ENCODE assay signal across 20 cellular contexts in the genomic region with DNA sequence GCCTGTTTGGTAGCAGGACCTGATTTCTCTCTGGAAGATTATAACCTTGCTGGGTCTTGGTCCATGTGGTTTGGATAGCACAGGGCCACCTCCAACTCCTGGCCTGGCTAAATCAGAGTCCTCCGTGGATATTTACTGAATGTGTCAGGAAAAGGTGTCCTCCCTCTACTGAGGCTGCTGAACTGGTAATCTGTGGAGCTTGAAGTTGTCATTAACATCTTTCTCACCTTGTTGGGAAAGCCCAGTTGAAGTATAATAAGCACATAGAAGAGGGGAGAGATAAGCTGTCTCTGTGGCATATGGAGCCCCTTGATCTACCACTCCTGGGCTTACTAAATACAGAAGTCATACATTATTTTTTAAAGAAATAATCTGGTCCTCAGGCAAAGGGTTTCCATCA.
DNase-seq lines count a peak whose midpoint lies in the region; ATAC-seq and TF ChIP-seq lines count a peak whose summit lies in the region.
"Had no signal": no experiment of that assay in that cellular context is flagged by ENCODE, and none has a peak within 500 bp of the region (broad histone marks: within the 10 kb centered on the region; RNA-seq: fewer than 3 reads in every experiment).

No MANE protein-coding gene starts in this region.

- H3K9me3 Mint-ChIP-seq in activated naive CD8-positive, alpha-beta T cell treated with anti-CD3 and anti-CD28 coated beads for 36 hours, result peaks cover 43% of the 10 kb centered on the region
- peaks cover 6% of the 10 kb centered on the region for H3K9me3 Mint-ChIP-seq in stimulated activated effector memory CD8-positive, alpha-beta T cell treated with anti-CD3 and anti-CD28 coated beads, Interleukin-12 subunit alpha, Interleukin-12 subunit beta, amount 100 ng/mL, for 72 hours

- H3K4me3 ChIP-seq in cardiac muscle cell (no peak overlapping the region), heart right ventricle (no peak overlapping the region)
- H3K4me3 ChIP-seq: GM12878, lung, upper lobe of left lung had no signal

- no peak overlapping the region for H3K4me3 Mint-ChIP-seq in activated naive CD8-positive, alpha-beta T cell treated with anti-CD3 and anti-CD28 coated beads for 36 hours
- peak overlapping the region; percentile 57 for H3K4me3 Mint-ChIP-seq in stimulated activated effector memory CD8-positive, alpha-beta T cell treated with anti-CD3 and anti-CD28 coated beads, Interleukin-12 subunit alpha, Interleukin-12 subunit beta, amount 100 ng/mL, for 72 hours

- TF ChIP-seq CTCF in cardiac muscle cell (IDR thresholded peaks at IDR 0.05; ENCODE audit: low read depth, low read length), result no peak
- no peak for TF ChIP-seq CTCF in heart right ventricle (IDR thresholded peaks at IDR 0.05)
- TF ChIP-seq CTCF in GM20000 (IDR thresholded peaks at IDR 0.05; ENCODE audit: extremely low read depth, missing control alignments), result no peak

- no peaks in the 10 kb centered on the region for H3K27me3 Mint-ChIP-seq in activated naive CD8-positive, alpha-beta T cell treated with anti-CD3 and anti-CD28 coated beads for 36 hours

- H3K36me3 Mint-ChIP-seq in activated naive CD8-positive, alpha-beta T cell treated with anti-CD3 and anti-CD28 coated beads for 36 hours, result peaks cover 35% of the 10 kb centered on the region
- peaks cover 21% of the 10 kb centered on the region for H3K36me3 Mint-ChIP-seq in stimulated activated effector memory CD8-positive, alpha-beta T cell treated with anti-CD3 and anti-CD28 coated beads, Interleukin-12 subunit alpha, Interleukin-12 subunit beta, amount 100 ng/mL, for 72 hours

- no peaks in the 10 kb centered on the region for H3K27me3 ChIP-seq in cardiac muscle cell
- no peaks in the 10 kb centered on the region for H3K27me3 ChIP-seq in heart right ventricle
- H3K27me3 ChIP-seq: upper lobe of left lung had no signal

- peaks cover 30% of the 10 kb centered on the region for H3K4me1 Mint-ChIP-seq in activated naive CD8-positive, alpha-beta T cell treated with anti-CD3 and anti-CD28 coated beads for 36 hours
- peaks cover 47% of the 10 kb centered on the region for H3K4me1 Mint-ChIP-seq in stimulated activated effector memory CD8-positive, alpha-beta T cell treated with anti-CD3 and anti-CD28 coated beads, Interleukin-12 subunit alpha, Interleukin-12 subunit beta, amount 100 ng/mL, for 72 hours

- DNase-seq in NCI-H82 (lab: John Stamatoyannopoulos, UW), result peak; percentile 10
- no peak for DNase-seq in NCI-H82 treated with DMSO at 0.1 percent for 48 hours (lab: John Stamatoyannopoulos, UW; ENCODE audit: unreplicated experiment)
- peak in 1 of 2 donors; percentile 69 for DNase-seq in cardiac muscle cell (ENCODE audit: low read depth in 1 of 2, low spot score in 1 of 2)
- no peak for DNase-seq in heart right ventricle
- DNase-seq in activated naive CD8-positive, alpha-beta T cell treated with anti-CD3 and anti-CD28 coated beads for 36 hours, result no peak
- no peak for DNase-seq in stimulated activated effector memory CD8-positive, alpha-beta T cell treated with anti-CD3 and anti-CD28 coated beads, Interleukin-12 subunit alpha, Interleukin-12 subunit beta, amount 100 ng/mL, for 72 hours (ENCODE audit: low spot score in 2 of 2)
- DNase-seq in GM20000 (ENCODE audit: low spot score), result no peak
- DNase-seq: activated gamma-delta T cell treated with Interleukin-2 at 50 U/mL for 16 hours, anterior cingulate cortex, COR-L47, dermis blood vessel endothelial cell, kidney, NCI-H2029 treated with DMSO at 0.1 percent for 48 hours, NCI-H226, upper lobe of left lung had no signal

- H3K27ac Mint-ChIP-seq in activated naive CD8-positive, alpha-beta T cell treated with anti-CD3 and anti-CD28 coated beads for 36 hours, result peak overlapping the region; percentile 46
- peak overlapping the region; percentile 90 for H3K27ac Mint-ChIP-seq in stimulated activated effector memory CD8-positive, alpha-beta T cell treated with anti-CD3 and anti-CD28 coated beads, Interleukin-12 subunit alpha, Interleukin-12 subunit beta, amount 100 ng/mL, for 72 hours

- no peaks in the 10 kb centered on the region for H3K36me3 ChIP-seq in cardiac muscle cell
- H3K36me3 ChIP-seq in heart right ventricle, result no peaks in the 10 kb centered on the region
- H3K36me3 ChIP-seq: upper lobe of left lung had no signal

- 11 to 38% methylated on average over 1 of the region's 1 CpG for WGBS in heart right ventricle, 2 donors

- no peaks in the 10 kb centered on the region for H3K9me3 ChIP-seq in cardiac muscle cell (ENCODE audit: low read depth)
- peaks cover 0 to 10% (median 0%) of the 10 kb centered on the region in 11 donors for H3K9me3 ChIP-seq in heart right ventricle
- H3K9me3 ChIP-seq: upper lobe of left lung had no signal

- H3K27ac ChIP-seq in cardiac muscle cell (peak overlapping the region; percentile 35), heart right ventricle (no peak overlapping the region)
- H3K27ac ChIP-seq: 22Rv1, upper lobe of left lung had no signal

- H3K4me1 ChIP-seq in cardiac muscle cell (ENCODE audit: low read depth), result peaks cover 30% of the 10 kb centered on the region
- no peaks in the 10 kb centered on the region for H3K4me1 ChIP-seq in heart right ventricle
- H3K4me1 ChIP-seq: upper lobe of left lung had no signal

- no peak for ATAC-seq in heart right ventricle
- ATAC-seq in stimulated activated effector memory CD8-positive, alpha-beta T cell treated with anti-CD3 and anti-CD28 coated beads, Interleukin-12 subunit alpha, Interleukin-12 subunit beta, amount 100 ng/mL, for 72 hours, result no peak
- ATAC-seq in HG03039 (IDR thresholded peaks at IDR 0.05; ENCODE audit: unreplicated experiment), result no peak
- ATAC-seq: activated CD4-positive, CD25-positive, alpha-beta regulatory T cell treated with anti-CD3 and anti-CD28 coated beads, Interleukin-2, amount 50 U/mL, for 24 hours; GM12878 had no signal

- intact Hi-C loops in heart right ventricle (cut with DNase I), result no loop called here
